ENCODE assay signal across 14 cellular contexts in the genomic region with DNA sequence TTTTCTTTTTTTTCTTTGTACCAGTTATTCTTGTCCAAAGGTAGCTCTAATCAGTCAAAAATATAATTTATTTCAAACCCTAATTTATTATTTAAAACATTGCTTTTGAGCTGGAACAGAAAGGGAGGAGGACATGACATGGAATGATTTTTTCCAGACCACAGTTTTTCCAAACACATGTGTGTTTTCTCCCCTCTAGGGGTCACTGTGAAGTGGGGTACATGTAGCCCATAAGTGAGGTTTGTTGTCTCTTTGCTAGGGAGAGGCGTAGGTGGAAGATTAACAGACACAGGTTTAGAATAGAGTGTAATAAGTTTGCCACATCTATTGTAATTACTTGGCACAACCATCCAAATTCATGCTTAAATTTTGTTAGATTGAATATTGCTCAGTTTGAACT.
DNase-seq lines count a peak whose midpoint lies in the region; ATAC-seq and TF ChIP-seq lines count a peak whose summit lies in the region.
"Had no signal": no experiment of that assay in that cellular context is flagged by ENCODE, and none has a peak within 500 bp of the region (broad histone marks: within the 10 kb centered on the region; RNA-seq: fewer than 3 reads in every experiment).

No MANE protein-coding gene starts in this region.

- H3K4me1 ChIP-seq in DOHH2 (ENCODE audit: control insufficient read depth, low read length) (peaks cover 35% of the 10 kb centered on the region), neutrophil (ENCODE audit: control insufficient read depth in 1 of 2, insufficient read depth in 1 of 2, low read depth in 1 of 2, low read length in 1 of 2) (peaks cover 6 to 14% of the 10 kb centered on the region in 2 experiments)

- no peaks in the 10 kb centered on the region for H3K9me3 ChIP-seq in DOHH2 (ENCODE audit: control insufficient read depth, insufficient read depth, low read length)
- H3K9me3 ChIP-seq in neutrophil: no peaks in the 10 kb centered on the region

- H3K36me3 ChIP-seq in DOHH2 (ENCODE audit: control insufficient read depth, low read length): peaks cover 70% of the 10 kb centered on the region
- peaks cover 39% of the 10 kb centered on the region for H3K36me3 ChIP-seq in neutrophil

- H3K27ac ChIP-seq in DOHH2 (ENCODE audit: low read depth, low read length) (no peak overlapping the region), neutrophil (peak overlapping the region; percentile 52)
- H3K27ac ChIP-seq: HL-60, VCaP had no signal

- H3K4me3 ChIP-seq in DOHH2 (ENCODE audit: low read length) (no peak overlapping the region), cardiac fibroblast (replicated peaks in 1 of 2; ENCODE audit: low read depth in 2 of 2, low read length in 2 of 2) (no peak overlapping the region), neutrophil (ENCODE audit: low read depth in 1 of 2, low read length in 1 of 2) (no peak overlapping the region)

- peaks cover 16% of the 10 kb centered on the region for H3K79me2 ChIP-seq in DOHH2 (ENCODE audit: control insufficient read depth, low read length)

- H3K27me3 ChIP-seq in DOHH2 (ENCODE audit: control insufficient read depth, low read length): no peaks in the 10 kb centered on the region
- no peaks in the 10 kb centered on the region for H3K27me3 ChIP-seq in neutrophil

- no peak overlapping the region for H3K4me2 ChIP-seq in DOHH2 (ENCODE audit: low read length)

- TF ChIP-seq CTCF in DOHH2 (IDR thresholded peaks at IDR 0.05; ENCODE audit: low read depth, low read length, poor library complexity, severe bottlenecking): peak; percentile 65
- TF ChIP-seq CTCF in LNCAP (IDR thresholded peaks at IDR 0.05): peak; percentile 15; the same call in 1 of the 2 replicates
- TF ChIP-seq CTCF in cardiac fibroblast (IDR thresholded peaks at IDR 0.05; ENCODE audit: low read depth, low read length): peak; percentile 45
- no peak for TF ChIP-seq CTCF in neutrophil (IDR thresholded peaks at IDR 0.05)

- no peaks in the 10 kb centered on the region for H3F3A ChIP-seq in DOHH2 (ENCODE audit: control insufficient read depth, insufficient read depth)

- DNase-seq in cardiac fibroblast (ENCODE audit: low read depth in 2 of 2): peak in 1 of 2 donors; percentile 16
- DNase-seq in activated CD8-positive, alpha-beta memory T cell treated with anti-CD3 and anti-CD28 coated beads for 24 hours: no peak
- no peak for DNase-seq in activated naive CD4-positive, alpha-beta T cell treated with Interleukin-2 at 50 U/mL for 16 hours
- DNase-seq: DMS53; NCI-H1436 treated with DMSO at 0.1 percent for 48 hours; RPMI8226; stimulated activated naive CD8-positive, alpha-beta T cell treated with anti-CD3 and anti-CD28 coated beads, Interleukin-15, Interleukin-2, amounts not matched to agents 100 U/mL and 50 U/mL, for 24 hours had no signal

- H3K9me2 ChIP-seq in DOHH2 (replicated peaks; ENCODE audit: control insufficient read depth, low read length): no peaks in the 10 kb centered on the region

- no peaks in the 10 kb centered on the region for H4K20me1 ChIP-seq in DOHH2 (ENCODE audit: control insufficient read depth, insufficient read depth, low read depth, low read length)

- ATAC-seq in GM18520 (IDR thresholded peaks at IDR 0.05; ENCODE audit: unreplicated experiment): no peak
- ATAC-seq in GM18498 (IDR thresholded peaks at IDR 0.05; ENCODE audit: unreplicated experiment): no peak
- ATAC-seq: stimulated activated naive CD8-positive, alpha-beta T cell treated with anti-CD3 and anti-CD28 coated beads, Interleukin-15, Interleukin-2, amounts not matched to agents 100 U/mL and 50 U/mL, for 24 hours had no signal
